ENCODE assay signal across 1 cellular context in the genomic region with DNA sequence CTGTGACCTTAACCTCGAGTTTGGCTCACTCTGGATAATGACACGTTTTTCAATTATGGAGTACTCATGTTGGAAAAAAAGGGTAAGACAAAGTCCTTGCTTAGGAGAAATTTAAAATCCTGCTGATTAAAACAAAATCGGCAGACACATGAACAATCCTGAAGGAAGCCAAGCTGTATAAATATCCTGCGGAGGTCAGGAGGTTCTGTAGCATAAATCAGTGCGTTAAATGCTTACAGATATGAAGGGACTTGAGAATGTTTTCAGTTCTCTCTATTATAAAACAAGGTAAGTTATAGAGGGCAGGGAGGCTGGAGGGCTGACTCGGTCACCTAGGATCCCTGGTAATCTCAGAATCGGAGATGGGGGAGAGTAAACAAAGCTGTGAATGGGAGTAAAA.
TF ChIP-seq lines count a peak whose summit lies in the region.

No MANE protein-coding gene starts in this region.

TF ChIP-seq in SK-N-SH treated with all-trans-retinoic acid at 6 μM for 48 hours, 23 proteins besides CTCF, POLR2A, EP300 and RAD21 (continued from another document):
- TF ChIP-seq, protein P1, sequence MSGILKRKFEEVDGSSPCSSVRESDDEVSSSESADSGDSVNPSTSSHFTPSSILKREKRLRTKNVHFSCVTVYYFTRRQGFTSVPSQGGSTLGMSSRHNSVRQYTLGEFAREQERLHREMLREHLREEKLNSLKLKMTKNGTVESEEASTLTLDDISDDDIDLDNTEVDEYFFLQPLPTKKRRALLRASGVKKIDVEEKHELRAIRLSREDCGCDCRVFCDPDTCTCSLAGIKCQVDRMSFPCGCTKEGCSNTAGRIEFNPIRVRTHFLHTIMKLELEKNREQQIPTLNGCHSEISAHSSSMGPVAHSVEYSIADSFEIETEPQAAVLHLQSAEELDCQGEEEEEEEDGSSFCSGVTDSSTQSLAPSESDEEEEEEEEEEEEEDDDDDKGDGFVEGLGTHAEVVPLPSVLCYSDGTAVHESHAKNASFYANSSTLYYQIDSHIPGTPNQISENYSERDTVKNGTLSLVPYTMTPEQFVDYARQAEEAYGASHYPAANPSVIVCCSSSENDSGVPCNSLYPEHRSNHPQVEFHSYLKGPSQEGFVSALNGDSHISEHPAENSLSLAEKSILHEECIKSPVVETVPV (CRISPR knock-in tag; IDR thresholded peaks at IDR 0.05), result no peak
TF ChIP-seq in SK-N-SH treated with all-trans-retinoic acid at 6 μM for 48 hours: peak in this region for 0.
